ENCODE assay signal across 1 cellular context in the genomic region with DNA sequence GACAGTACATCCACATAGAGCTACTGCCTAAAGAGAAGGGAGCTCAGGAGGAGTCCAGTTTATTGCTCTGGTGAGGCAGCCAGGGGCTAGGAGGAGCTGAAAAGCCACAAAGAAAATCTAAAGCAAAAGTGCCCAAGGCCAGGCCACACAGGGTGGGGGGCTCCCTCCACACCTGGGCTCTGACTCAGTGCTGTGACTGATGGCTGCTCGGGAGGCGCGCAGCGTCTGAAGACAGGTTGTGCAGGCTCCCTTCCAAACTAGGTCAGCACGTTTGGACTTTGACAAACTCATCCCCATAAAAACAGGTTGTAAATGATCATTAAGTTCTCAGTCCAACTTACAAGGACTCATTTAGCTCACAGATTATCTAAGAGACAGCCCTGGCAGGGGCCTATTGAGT.
TF ChIP-seq lines count a peak whose summit lies in the region.

No MANE protein-coding gene starts in this region.

TF ChIP-seq in endothelial cell of umbilical vein, 7 proteins besides CTCF, POLR2A, EP300 and RAD21 (continued from another document):
- TF ChIP-seq EZH2 (IDR thresholded peaks at IDR 0.05; ENCODE audit: borderline replicate concordance, low read depth, low read length, severe bottlenecking): no peak
- TF ChIP-seq MYC (IDR thresholded peaks at IDR 0.05; ENCODE audit: low read depth, low read length): no peak
- TF ChIP-seq POLR2AphosphoS5 (IDR thresholded peaks at IDR 0.05; ENCODE audit: insufficient read depth, low read depth, low read length): no peak
